ENCODE assay signal across 1 cellular context in the genomic region with DNA sequence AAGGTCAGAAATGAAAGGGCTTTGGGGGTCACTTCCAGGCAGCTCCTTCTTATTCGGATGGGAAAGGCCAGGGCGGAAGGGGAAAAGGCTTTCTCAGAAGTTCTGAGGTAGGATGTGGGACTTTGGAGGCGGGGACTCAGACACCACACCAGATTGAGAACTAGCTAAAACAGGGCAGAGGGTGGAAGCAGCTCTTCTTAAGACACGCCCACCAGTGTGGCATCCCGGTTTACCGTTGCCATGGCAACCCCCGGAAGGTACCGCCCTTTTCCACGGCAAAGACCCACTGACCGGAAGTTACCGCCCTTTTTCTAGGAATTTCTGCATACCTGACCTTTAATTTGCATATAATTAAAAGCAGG.
TF ChIP-seq lines count a peak whose summit lies in the region.

No MANE protein-coding gene starts in this region.

TF ChIP-seq in A549, 52 proteins besides CTCF, POLR2A, EP300 and RAD21:
- no peak for TF ChIP-seq CBX2 (IDR thresholded peaks at IDR 0.05; ENCODE audit: borderline replicate concordance, low read depth)
- TF ChIP-seq BHLHE40 (IDR thresholded peaks at IDR 0.05; ENCODE audit: low read depth, low read length) = no peak
- TF ChIP-seq ZC3H11A (IDR thresholded peaks at IDR 0.05) = no peak
- TF ChIP-seq, protein P1, sequence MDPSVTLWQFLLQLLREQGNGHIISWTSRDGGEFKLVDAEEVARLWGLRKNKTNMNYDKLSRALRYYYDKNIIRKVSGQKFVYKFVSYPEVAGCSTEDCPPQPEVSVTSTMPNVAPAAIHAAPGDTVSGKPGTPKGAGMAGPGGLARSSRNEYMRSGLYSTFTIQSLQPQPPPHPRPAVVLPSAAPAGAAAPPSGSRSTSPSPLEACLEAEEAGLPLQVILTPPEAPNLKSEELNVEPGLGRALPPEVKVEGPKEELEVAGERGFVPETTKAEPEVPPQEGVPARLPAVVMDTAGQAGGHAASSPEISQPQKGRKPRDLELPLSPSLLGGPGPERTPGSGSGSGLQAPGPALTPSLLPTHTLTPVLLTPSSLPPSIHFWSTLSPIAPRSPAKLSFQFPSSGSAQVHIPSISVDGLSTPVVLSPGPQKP (IDR thresholded peaks at IDR 0.05; ENCODE audit: low read depth, low read length) = no peak
- no peak for TF ChIP-seq PHF8 (IDR thresholded peaks at IDR 0.05; ENCODE audit: borderline replicate concordance, low read depth)
- no peak for TF ChIP-seq FOSL2 (IDR thresholded peaks at IDR 0.05)
- TF ChIP-seq FOSL2 (CRISPR knock-in tag; IDR thresholded peaks at IDR 0.05) = no peak
- no peak for TF ChIP-seq HOXB13 (CRISPR knock-in tag; IDR thresholded peaks at IDR 0.05; ENCODE audit: low read depth)
- TF ChIP-seq, protein P2, sequence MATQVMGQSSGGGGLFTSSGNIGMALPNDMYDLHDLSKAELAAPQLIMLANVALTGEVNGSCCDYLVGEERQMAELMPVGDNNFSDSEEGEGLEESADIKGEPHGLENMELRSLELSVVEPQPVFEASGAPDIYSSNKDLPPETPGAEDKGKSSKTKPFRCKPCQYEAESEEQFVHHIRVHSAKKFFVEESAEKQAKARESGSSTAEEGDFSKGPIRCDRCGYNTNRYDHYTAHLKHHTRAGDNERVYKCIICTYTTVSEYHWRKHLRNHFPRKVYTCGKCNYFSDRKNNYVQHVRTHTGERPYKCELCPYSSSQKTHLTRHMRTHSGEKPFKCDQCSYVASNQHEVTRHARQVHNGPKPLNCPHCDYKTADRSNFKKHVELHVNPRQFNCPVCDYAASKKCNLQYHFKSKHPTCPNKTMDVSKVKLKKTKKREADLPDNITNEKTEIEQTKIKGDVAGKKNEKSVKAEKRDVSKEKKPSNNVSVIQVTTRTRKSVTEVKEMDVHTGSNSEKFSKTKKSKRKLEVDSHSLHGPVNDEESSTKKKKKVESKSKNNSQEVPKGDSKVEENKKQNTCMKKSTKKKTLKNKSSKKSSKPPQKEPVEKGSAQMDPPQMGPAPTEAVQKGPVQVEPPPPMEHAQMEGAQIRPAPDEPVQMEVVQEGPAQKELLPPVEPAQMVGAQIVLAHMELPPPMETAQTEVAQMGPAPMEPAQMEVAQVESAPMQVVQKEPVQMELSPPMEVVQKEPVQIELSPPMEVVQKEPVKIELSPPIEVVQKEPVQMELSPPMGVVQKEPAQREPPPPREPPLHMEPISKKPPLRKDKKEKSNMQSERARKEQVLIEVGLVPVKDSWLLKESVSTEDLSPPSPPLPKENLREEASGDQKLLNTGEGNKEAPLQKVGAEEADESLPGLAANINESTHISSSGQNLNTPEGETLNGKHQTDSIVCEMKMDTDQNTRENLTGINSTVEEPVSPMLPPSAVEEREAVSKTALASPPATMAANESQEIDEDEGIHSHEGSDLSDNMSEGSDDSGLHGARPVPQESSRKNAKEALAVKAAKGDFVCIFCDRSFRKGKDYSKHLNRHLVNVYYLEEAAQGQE (IDR thresholded peaks at IDR 0.05) = no peak
- TF ChIP-seq EHMT2 (IDR thresholded peaks at IDR 0.05; ENCODE audit: low read depth) = no peak
- TF ChIP-seq HOXB5 (CRISPR knock-in tag; IDR thresholded peaks at IDR 0.05) = no peak
- no peak for TF ChIP-seq CEBPB (IDR thresholded peaks at IDR 0.05)
- TF ChIP-seq, protein P3, sequence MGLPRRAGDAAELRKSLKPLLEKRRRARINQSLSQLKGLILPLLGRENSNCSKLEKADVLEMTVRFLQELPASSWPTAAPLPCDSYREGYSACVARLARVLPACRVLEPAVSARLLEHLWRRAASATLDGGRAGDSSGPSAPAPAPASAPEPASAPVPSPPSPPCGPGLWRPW (IDR thresholded peaks at IDR 0.05) = no peak
- no peak for TF ChIP-seq FOXS1 (CRISPR knock-in tag; IDR thresholded peaks at IDR 0.05)
- TF ChIP-seq TFCP2L1 (CRISPR knock-in tag; IDR thresholded peaks at IDR 0.05) = no peak
- no peak for TF ChIP-seq RFX5 (IDR thresholded peaks at IDR 0.05)
- no peak for TF ChIP-seq ZNF302 (CRISPR knock-in tag; IDR thresholded peaks at IDR 0.05)
- no peak for TF ChIP-seq NFE2L2 (conservative IDR thresholded peaks at IDR 0.05; ENCODE audit: low read length)
- TF ChIP-seq NPAS2 (CRISPR knock-in tag; IDR thresholded peaks at IDR 0.05; ENCODE audit: borderline replicate concordance) = no peak
TF ChIP-seq in A549: peak in this region for 0.
